8 cellular contexts compared by ENCODE assay signal in the genomic region with DNA sequence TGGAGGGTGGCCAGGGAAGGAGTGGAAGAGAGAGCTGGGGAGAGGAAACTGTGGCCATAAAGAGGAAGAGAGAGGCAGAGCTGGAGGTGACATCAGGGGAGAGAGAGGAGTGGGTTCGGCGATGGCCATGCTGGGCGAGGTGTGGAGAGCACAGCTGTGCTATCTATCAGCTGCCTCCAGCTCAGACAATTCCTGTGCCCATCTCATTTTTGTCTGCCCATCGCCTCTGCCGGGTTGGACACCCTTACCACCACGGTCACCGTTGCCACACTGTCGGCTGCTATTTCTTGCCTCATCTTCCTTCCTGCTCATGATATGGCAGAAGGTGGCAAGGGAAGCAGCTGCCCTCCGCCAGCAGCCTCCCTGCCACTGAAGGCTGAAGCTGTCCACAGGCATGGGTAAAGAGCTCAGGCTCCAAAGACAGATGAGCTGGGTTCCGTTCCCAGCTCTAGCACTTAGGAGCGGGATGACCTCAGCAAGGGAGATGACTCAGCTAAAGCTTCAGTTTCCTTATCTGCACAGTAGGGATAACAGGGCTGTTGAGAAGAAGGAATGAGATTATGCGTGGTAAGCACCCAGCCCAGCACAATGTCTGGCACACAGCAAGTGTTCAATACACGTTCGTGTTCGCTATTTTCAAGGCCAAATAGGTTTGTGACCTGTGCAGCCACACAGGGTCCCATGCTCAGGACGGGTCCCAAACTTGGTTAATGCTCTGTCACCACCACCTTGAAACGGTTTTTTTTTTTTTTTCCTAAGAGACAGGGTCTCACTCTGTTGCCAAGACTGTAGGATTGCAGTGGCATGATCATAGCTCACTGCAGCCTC. TPM values are rescaled to one million over a fixed set of nuclear protein-coding genes. Genes with fewer than 3 reads are reported as not detected.
A peak's percentile ranks its signal among the peaks of the same experiment; 100 is the strongest.
DNase-seq lines count a peak whose midpoint lies in the region; FAIRE-seq and TF ChIP-seq lines count a peak whose summit lies in the region.

No MANE protein-coding gene starts in this region.

- POLR2A ChIA-PET in GM10248 (lab: Yijun Ruan, JAX) = interaction anchor here (0.7 kb wide), 1 partner anchor 172 kb away, joined by 3 read pairs; no protein-coding TSS in a partner anchor

- CTCF ChIA-PET in GM10248 (lab: Yijun Ruan, JAX) = interaction anchor here (0.7 to 11.0 kb wide), 8 partner anchors 9 to 250 kb away, joined by 3 to 118 read pairs (median 6); a partner anchor contains a TSS

- H2BK5ac ChIP-seq in trophoblast cell (ENCODE audit: low read depth, low read length, poor library complexity) = no peak overlapping the region

- WGBS in endodermal cell (ENCODE audit: insufficient coverage in 1 of 2, insufficient read length in 1 of 2), 2 experiments = 72 to 87% methylated on average over 13 to 17 of the region's 17 CpGs
- WGBS in trophoblast cell (ENCODE audit: extremely low coverage, insufficient coverage, insufficient read length) = no CpG with 5 or more reads among the region's 17 CpGs

- no peaks in the 10 kb centered on the region for H3K36me3 ChIP-seq in H7 (replicated peaks; ENCODE audit: control insufficient read depth, insufficient read depth, low read length)
- H3K36me3 ChIP-seq in endodermal cell (ENCODE audit: control insufficient read depth, insufficient read depth, low read length) = no peaks in the 10 kb centered on the region
- H3K36me3 ChIP-seq in trophoblast cell (ENCODE audit: control insufficient read depth in 1 of 2, insufficient read depth in 2 of 2, low read length in 2 of 2) = no peaks in the 10 kb centered on the region

- H4K8ac ChIP-seq in trophoblast cell (ENCODE audit: low read depth, low read length) = peak overlapping the region; percentile 23

- no peaks in the 10 kb centered on the region for H3K36me3 Mint-ChIP-seq in endodermal cell (ENCODE audit: low read depth)

- peak overlapping the region; percentile 47 for H4K91ac ChIP-seq in trophoblast cell (ENCODE audit: low read depth, low read length)

- H3K4ac ChIP-seq in trophoblast cell (ENCODE audit: low read depth, low read length) = no peak overlapping the region

- H3K9me3 ChIP-seq in endodermal cell (ENCODE audit: control insufficient read depth, low read length) = no peaks in the 10 kb centered on the region
- H3K9me3 ChIP-seq in trophoblast cell (ENCODE audit: insufficient read depth, low read depth, low read length) = no peaks in the 10 kb centered on the region

- no peak overlapping the region for H3K23ac ChIP-seq in trophoblast cell (ENCODE audit: low read length)

- peak; percentile 35 for DNase-seq in H7
- DNase-seq in RCC 7860 (ENCODE audit: low spot score) = peak; percentile 45
- DNase-seq in endodermal cell = peak; percentile 81
- peak; percentile 42 to 77 for DNase-seq in trophoblast cell
- no peak for DNase-seq in effector CD4-positive, alpha-beta T cell
- no peak for DNase-seq in DMS153 treated with DMSO at 0.1 percent for 48 hours (lab: John Stamatoyannopoulos, UW; ENCODE audit: unreplicated experiment)
- no peak for DNase-seq in stimulated activated CD4-positive, alpha-beta T cell treated with anti-CD3 and anti-CD28 coated beads, Interleukin-2, amount 100 ng/mL, for 48 hours
- DNase-seq in GM10248 (ENCODE audit: extremely low spot score) = no peak

- no peak overlapping the region for H2AFZ ChIP-seq in trophoblast cell (ENCODE audit: insufficient read depth, low read length, poor library complexity)

- H4K12ac ChIP-seq in trophoblast cell (ENCODE audit: low read depth, low read length) = no peak overlapping the region

- H3K18ac ChIP-seq in trophoblast cell (ENCODE audit: low read length) = no peak overlapping the region

- H3K4me1 ChIP-seq in endodermal cell (ENCODE audit: control insufficient read depth, insufficient read depth, low read length) (peaks cover 10% of the 10 kb centered on the region), trophoblast cell (ENCODE audit: control insufficient read depth in 1 of 2, insufficient read depth in 2 of 2, low read length in 2 of 2) (peaks cover 7 to 15% of the 10 kb centered on the region in 2 experiments)

- H3K14ac ChIP-seq in trophoblast cell (ENCODE audit: low read length) = no peak overlapping the region

- no peak overlapping the region for H3K4me2 ChIP-seq in trophoblast cell (ENCODE audit: low read length)

- H3K9ac ChIP-seq in endodermal cell (ENCODE audit: extremely low read depth, low read length, poor library complexity, severe bottlenecking) = peak overlapping the region; percentile 44
- H3K9ac ChIP-seq in trophoblast cell (ENCODE audit: low read length) = no peak overlapping the region

- H3K27ac ChIP-seq in endodermal cell (ENCODE audit: low read depth, low read length) (no peak overlapping the region), trophoblast cell (ENCODE audit: low read depth, low read length) (no peak overlapping the region)

- H3K4me3 Mint-ChIP-seq in endodermal cell = no peak overlapping the region

- no peaks in the 10 kb centered on the region for H3K27me3 ChIP-seq in H7 (ENCODE audit: control insufficient read depth, insufficient read depth, low read length)
- no peaks in the 10 kb centered on the region for H3K27me3 ChIP-seq in endodermal cell (ENCODE audit: control insufficient read depth, insufficient read depth, low read length, poor library complexity, severe bottlenecking)
- H3K27me3 ChIP-seq in trophoblast cell (ENCODE audit: insufficient read depth, low read length) = no peaks in the 10 kb centered on the region

- peak overlapping the region; percentile 91 for H3K27ac Mint-ChIP-seq in endodermal cell

- TF ChIP-seq CTCF in endodermal cell (conservative IDR thresholded peaks at IDR 0.05) (no peak), GM10248 (IDR thresholded peaks at IDR 0.05; ENCODE audit: control extremely low read depth, extremely low read depth, low read depth, missing control alignments) (no peak)

- H2BK120ac ChIP-seq in trophoblast cell (ENCODE audit: insufficient read depth, low read length, poor library complexity) = peak overlapping the region; percentile 12

- FAIRE-seq in RCC 7860 (lab: Jason Lieb, UNC) = no peak

- H3K79me2 ChIP-seq in trophoblast cell (ENCODE audit: control insufficient read depth, insufficient read depth, low read length, poor library complexity) = no peaks in the 10 kb centered on the region

- peak overlapping the region; percentile 29 for H2BK12ac ChIP-seq in trophoblast cell (ENCODE audit: low read length)

- no peaks in the 10 kb centered on the region for H3K9me3 Mint-ChIP-seq in endodermal cell

- peaks cover 25% of the 10 kb centered on the region for H3K4me1 Mint-ChIP-seq in endodermal cell

- H3K79me1 ChIP-seq in trophoblast cell (ENCODE audit: low read length) = peaks cover 7% of the 10 kb centered on the region

- no peak overlapping the region for H2AK5ac ChIP-seq in trophoblast cell (ENCODE audit: low read length)

- no peak overlapping the region for H3K4me3 ChIP-seq in H7 (ENCODE audit: insufficient read depth, low read depth, low read length)
- H3K4me3 ChIP-seq in endodermal cell (ENCODE audit: low read length) = no peak overlapping the region
- H3K4me3 ChIP-seq in trophoblast cell (ENCODE audit: low read depth, low read length) = no peak overlapping the region

- H3K27me3 Mint-ChIP-seq in endodermal cell (ENCODE audit: insufficient read depth) = peaks cover 3% of the 10 kb centered on the region

RNA-seq across cellular contexts. Expression of a gene that starts 21.9 kb away (rescaled TPM):
- total RNA-seq in H7 (2014; rRNA removed; shearing (Covaris generic)) = 8.7 and 13.9 TPM in 2 replicates
- total RNA-seq in endodermal cell = 10 to 100 TPM; 27.9 to 31.0 TPM
- polyA plus RNA-seq in endodermal cell (2013, experiment 1 of 2) = 21.5 TPM
- 19.4 TPM for polyA plus RNA-seq in endodermal cell (2013, experiment 2 of 2)
- 14.4 and 15.2 TPM in 2 replicates for polyA plus RNA-seq in trophoblast cell (2013)

Comparison
In these comparisons a context has a peak if more than half of its experiments do, and no peak if none do; other contexts are left out.
1. DNase-seq: peak in H7 (single experiment), RCC 7860 (single experiment), endodermal cell (single experiment) and trophoblast cell (2 of 2); none in effector CD4-positive, alpha-beta T cell (single experiment), DMS153 treated with DMSO at 0.1 percent for 48 hours (single experiment), stimulated activated CD4-positive, alpha-beta T cell treated with anti-CD3 and anti-CD28 coated beads, Interleukin-2, amount 100 ng/mL, for 48 hours (0 of 2) and GM10248 (single experiment).